8 cellular contexts compared by ENCODE assay signal in genomic region chr2:149587950-149588487, GRCh38. TPM values are rescaled to one million over a fixed set of nuclear protein-coding genes. Genes with fewer than 3 reads are reported as not detected.
DNase-seq lines count a peak whose midpoint lies in the region; ATAC-seq, FAIRE-seq and TF ChIP-seq lines count a peak whose summit lies in the region.

No MANE protein-coding gene starts in this region.

- H2AFZ ChIP-seq in DND-41 (ENCODE audit: low read depth, low read length) (peak overlapping the region; percentile 95), KMS-11 (ENCODE audit: low read depth) (peak overlapping the region; percentile 83), neural progenitor cell (replicated peaks) (peak overlapping the region; percentile 38)

- H3K27me3 Mint-ChIP-seq in neural progenitor cell (ENCODE audit: insufficient read depth, low read depth): no peaks in the 10 kb centered on the region

- no peaks in the 10 kb centered on the region for H3K9me3 Mint-ChIP-seq in neural progenitor cell

- H3K27ac Mint-ChIP-seq in neural progenitor cell: peak overlapping the region; percentile 8

- peaks cover 13% of the 10 kb centered on the region for H3F3A ChIP-seq in neural progenitor cell (ENCODE audit: low read depth)

- H3K27me3 ChIP-seq in DND-41 (ENCODE audit: insufficient read depth, low read length, poor library complexity) (no peaks in the 10 kb centered on the region), KMS-11 (ENCODE audit: insufficient read depth, low read depth) (no peaks in the 10 kb centered on the region), neural progenitor cell (no peaks in the 10 kb centered on the region)

- H4K20me1 ChIP-seq in DND-41 (ENCODE audit: insufficient read depth, low read length) (peaks cover 4% of the 10 kb centered on the region; the same call in 1 of the 2 replicates), KMS-11 (ENCODE audit: insufficient read depth) (no peaks in the 10 kb centered on the region), neural progenitor cell (ENCODE audit: low read depth) (peaks cover 10% of the 10 kb centered on the region)

- H3K4me3 ChIP-seq in DND-41 (ENCODE audit: low read depth in 1 of 2, low read length in 2 of 2): peak overlapping the region in 1 of 2 experiments; percentile 64; a peak in 2 of 4 replicates
- H3K4me3 ChIP-seq in KMS-11 (IDR thresholded peaks at IDR 0.05; ENCODE audit: insufficient read depth, low read depth, low read length): no peak overlapping the region
- peak overlapping the region; percentile 83 for H3K4me3 ChIP-seq in neural progenitor cell

- H3K27ac ChIP-seq in DND-41 (ENCODE audit: low read length) (peak overlapping the region; percentile 95), KMS-11 (no peak overlapping the region), cingulate gyrus (ENCODE audit: low read depth, low read length) (peak overlapping the region; percentile 93), neural progenitor cell (no peak overlapping the region)

- FAIRE-seq in GM12892 (lab: Jason Lieb, UNC): no peak

- TF ChIP-seq POLR2A in GM12892 (IDR thresholded peaks at IDR 0.05; ENCODE audit: low read depth, low read length): no peak

- peak overlapping the region; percentile 98 for H3K4me3 Mint-ChIP-seq in neural progenitor cell

- peak overlapping the region; percentile 69 for H3K4me2 ChIP-seq in DND-41 (ENCODE audit: insufficient read depth, low read length)
- peak overlapping the region; percentile 43 for H3K4me2 ChIP-seq in KMS-11
- H3K4me2 ChIP-seq in neural progenitor cell: peak overlapping the region; percentile 87

- H3K79me2 ChIP-seq in DND-41 (ENCODE audit: insufficient read depth, low read length): peaks cover 47% of the 10 kb centered on the region
- H3K79me2 ChIP-seq in KMS-11 (ENCODE audit: insufficient read depth, low read depth): peaks cover 43% of the 10 kb centered on the region
- peaks cover 44% of the 10 kb centered on the region for H3K79me2 ChIP-seq in neural progenitor cell (ENCODE audit: low read depth)

- DNase-seq in DND-41 (no peak), neural progenitor cell (ENCODE audit: low spot score) (no peak), NCI-H1694 treated with DMSO at 0.1 percent for 48 hours (lab: John Stamatoyannopoulos, UW) (no peak), GM12892 (ENCODE audit: insufficient read length) (no peak), T1000 (lab: John Stamatoyannopoulos, UW) (no peak)

- H3K36me3 Mint-ChIP-seq in neural progenitor cell: peaks cover 10% of the 10 kb centered on the region

- H3K9me3 ChIP-seq in DND-41 (ENCODE audit: insufficient read depth, low read length, severe bottlenecking) (no peaks in the 10 kb centered on the region), neural progenitor cell (ENCODE audit: low read depth) (no peaks in the 10 kb centered on the region)

- H3K4me1 Mint-ChIP-seq in neural progenitor cell: peaks cover 26% of the 10 kb centered on the region

- no peak for TF ChIP-seq CTCF in DND-41 (IDR thresholded peaks at IDR 0.05; ENCODE audit: borderline replicate concordance, extremely low read depth, low read length, poor library complexity, severe bottlenecking)
- no peak for TF ChIP-seq CTCF in KMS-11 (conservative IDR thresholded peaks at IDR 0.05; ENCODE audit: low read depth, low read length)
- no peak for TF ChIP-seq CTCF in neural progenitor cell (IDR thresholded peaks at IDR 0.05)

- H3K4me1 ChIP-seq in DND-41 (ENCODE audit: insufficient read depth, low read length) (peaks cover 41% of the 10 kb centered on the region), KMS-11 (ENCODE audit: low read depth, poor library complexity, severe bottlenecking) (peaks cover 24% of the 10 kb centered on the region), neural progenitor cell (peaks cover 16% of the 10 kb centered on the region)

- peaks cover 28% of the 10 kb centered on the region for H3K36me3 ChIP-seq in DND-41 (ENCODE audit: insufficient read depth, low read length)
- peaks cover 3% of the 10 kb centered on the region; the same call in 1 of the 2 replicates for H3K36me3 ChIP-seq in KMS-11 (ENCODE audit: insufficient read depth)
- peaks cover 4% of the 10 kb centered on the region for H3K36me3 ChIP-seq in neural progenitor cell

- ATAC-seq in DND-41 (ENCODE audit: insufficient read depth, low read depth) (peak; percentile 22; the same call in 2 of the 3 replicates), GM21447 (IDR thresholded peaks at IDR 0.05; ENCODE audit: unreplicated experiment) (peak; percentile 16)

- peak overlapping the region; percentile 83 for H3K9ac ChIP-seq in DND-41 (ENCODE audit: low read depth, low read length)
- peak overlapping the region; percentile 99; the same call in 1 of the 2 replicates for H3K9ac ChIP-seq in KMS-11
- no peak overlapping the region for H3K9ac ChIP-seq in neural progenitor cell

RNA-seq across cellular contexts. Expression of gene MMADHC, which starts 0.4 kb away (rescaled TPM):
- 149 and 178 TPM in 2 replicates for total RNA-seq in neural progenitor cell (ENCODE audit: low replicate concordance)
- polyA plus RNA-seq in GM12892 (2012; ENCODE audit: missing spikeins): 113 TPM

Comparison
In these comparisons a context has a peak if more than half of its experiments do, and no peak if none do; other contexts are left out.
1. H2AFZ ChIP-seq: peak in every context shown above with its lines; median percentile 95 in DND-41; 83 in KMS-11; 38 in neural progenitor cell.
2. H3K27ac ChIP-seq: peak in DND-41 (single experiment) and cingulate gyrus (single experiment); none in KMS-11 (single experiment) and neural progenitor cell (single experiment).
3. Peak in every context shown above with its lines, with median percentiles within 50 percentile points of each other: H3K4me2 ChIP-seq.